1 cellular context compared by ENCODE assay signal in the genomic region with DNA sequence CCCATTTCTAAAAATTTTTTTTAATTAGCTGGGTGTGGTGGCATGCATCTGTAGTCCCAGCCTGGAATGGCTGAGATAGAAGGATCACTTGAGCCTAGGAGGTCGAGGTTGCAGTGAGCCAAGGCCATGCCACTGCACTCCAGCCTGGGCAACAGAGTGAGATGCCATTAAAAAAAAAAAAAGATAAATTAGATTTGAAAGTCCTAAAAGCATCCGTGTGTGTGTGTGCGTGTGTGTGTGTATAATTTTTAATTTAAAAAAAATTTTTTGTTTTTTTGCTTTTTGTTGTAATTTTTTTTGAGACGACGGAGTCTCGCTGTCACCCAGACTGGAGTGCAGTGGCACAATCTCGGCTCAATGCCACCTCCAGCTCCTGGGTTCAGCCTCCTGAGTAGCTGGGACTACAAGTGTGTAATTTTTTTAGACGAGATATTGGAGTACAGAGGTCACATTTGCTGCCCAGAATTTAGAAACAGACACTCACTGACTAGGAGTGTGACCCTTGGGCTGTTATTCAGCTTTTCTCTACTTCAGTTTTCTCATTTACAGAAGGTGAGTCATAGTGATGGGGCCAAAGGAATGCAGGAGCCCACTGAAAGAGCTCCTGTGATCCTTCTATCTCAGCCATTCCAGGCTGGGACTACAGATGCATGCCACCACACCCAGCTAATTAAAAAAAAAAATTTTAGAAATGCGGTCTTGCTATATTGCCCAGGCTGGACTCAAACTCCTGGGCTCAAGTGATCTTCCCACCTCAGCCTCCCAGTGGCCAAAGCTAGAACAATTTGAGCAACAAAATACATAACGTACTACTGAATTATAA.
TF ChIP-seq lines count a peak whose summit lies in the region.

No MANE protein-coding gene starts in this region.

TF ChIP-seq in HepG2, 621 proteins besides CTCF, POLR2A, EP300 and RAD21 (continued from another document and continues in another):
- TF ChIP-seq, protein P1, sequence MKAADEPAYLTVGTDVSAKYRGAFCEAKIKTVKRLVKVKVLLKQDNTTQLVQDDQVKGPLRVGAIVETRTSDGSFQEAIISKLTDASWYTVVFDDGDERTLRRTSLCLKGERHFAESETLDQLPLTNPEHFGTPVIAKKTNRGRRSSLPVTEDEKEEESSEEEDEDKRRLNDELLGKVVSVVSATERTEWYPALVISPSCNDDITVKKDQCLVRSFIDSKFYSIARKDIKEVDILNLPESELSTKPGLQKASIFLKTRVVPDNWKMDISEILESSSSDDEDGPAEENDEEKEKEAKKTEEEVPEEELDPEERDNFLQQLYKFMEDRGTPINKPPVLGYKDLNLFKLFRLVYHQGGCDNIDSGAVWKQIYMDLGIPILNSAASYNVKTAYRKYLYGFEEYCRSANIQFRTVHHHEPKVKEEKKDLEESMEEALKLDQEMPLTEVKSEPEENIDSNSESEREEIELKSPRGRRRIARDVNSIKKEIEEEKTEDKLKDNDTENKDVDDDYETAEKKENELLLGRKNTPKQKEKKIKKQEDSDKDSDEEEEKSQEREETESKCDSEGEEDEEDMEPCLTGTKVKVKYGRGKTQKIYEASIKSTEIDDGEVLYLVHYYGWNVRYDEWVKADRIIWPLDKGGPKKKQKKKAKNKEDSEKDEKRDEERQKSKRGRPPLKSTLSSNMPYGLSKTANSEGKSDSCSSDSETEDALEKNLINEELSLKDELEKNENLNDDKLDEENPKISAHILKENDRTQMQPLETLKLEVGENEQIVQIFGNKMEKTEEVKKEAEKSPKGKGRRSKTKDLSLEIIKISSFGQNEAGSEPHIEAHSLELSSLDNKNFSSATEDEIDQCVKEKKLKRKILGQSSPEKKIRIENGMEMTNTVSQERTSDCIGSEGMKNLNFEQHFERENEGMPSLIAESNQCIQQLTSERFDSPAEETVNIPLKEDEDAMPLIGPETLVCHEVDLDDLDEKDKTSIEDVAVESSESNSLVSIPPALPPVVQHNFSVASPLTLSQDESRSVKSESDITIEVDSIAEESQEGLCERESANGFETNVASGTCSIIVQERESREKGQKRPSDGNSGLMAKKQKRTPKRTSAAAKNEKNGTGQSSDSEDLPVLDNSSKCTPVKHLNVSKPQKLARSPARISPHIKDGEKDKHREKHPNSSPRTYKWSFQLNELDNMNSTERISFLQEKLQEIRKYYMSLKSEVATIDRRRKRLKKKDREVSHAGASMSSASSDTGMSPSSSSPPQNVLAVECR (CRISPR knock-in tag; IDR thresholded peaks at IDR 0.05; ENCODE audit: borderline replicate concordance), result no peak; the same call in 1 of the 2 replicates
- no peak for TF ChIP-seq ZNF337 (CRISPR knock-in tag; IDR thresholded peaks at IDR 0.05; ENCODE audit: borderline replicate concordance, low read depth)
- TF ChIP-seq, protein P2, sequence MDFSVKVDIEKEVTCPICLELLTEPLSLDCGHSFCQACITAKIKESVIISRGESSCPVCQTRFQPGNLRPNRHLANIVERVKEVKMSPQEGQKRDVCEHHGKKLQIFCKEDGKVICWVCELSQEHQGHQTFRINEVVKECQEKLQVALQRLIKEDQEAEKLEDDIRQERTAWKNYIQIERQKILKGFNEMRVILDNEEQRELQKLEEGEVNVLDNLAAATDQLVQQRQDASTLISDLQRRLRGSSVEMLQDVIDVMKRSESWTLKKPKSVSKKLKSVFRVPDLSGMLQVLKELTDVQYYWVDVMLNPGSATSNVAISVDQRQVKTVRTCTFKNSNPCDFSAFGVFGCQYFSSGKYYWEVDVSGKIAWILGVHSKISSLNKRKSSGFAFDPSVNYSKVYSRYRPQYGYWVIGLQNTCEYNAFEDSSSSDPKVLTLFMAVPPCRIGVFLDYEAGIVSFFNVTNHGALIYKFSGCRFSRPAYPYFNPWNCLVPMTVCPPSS (IDR thresholded peaks at IDR 0.05), result no peak
- TF ChIP-seq, protein P3, sequence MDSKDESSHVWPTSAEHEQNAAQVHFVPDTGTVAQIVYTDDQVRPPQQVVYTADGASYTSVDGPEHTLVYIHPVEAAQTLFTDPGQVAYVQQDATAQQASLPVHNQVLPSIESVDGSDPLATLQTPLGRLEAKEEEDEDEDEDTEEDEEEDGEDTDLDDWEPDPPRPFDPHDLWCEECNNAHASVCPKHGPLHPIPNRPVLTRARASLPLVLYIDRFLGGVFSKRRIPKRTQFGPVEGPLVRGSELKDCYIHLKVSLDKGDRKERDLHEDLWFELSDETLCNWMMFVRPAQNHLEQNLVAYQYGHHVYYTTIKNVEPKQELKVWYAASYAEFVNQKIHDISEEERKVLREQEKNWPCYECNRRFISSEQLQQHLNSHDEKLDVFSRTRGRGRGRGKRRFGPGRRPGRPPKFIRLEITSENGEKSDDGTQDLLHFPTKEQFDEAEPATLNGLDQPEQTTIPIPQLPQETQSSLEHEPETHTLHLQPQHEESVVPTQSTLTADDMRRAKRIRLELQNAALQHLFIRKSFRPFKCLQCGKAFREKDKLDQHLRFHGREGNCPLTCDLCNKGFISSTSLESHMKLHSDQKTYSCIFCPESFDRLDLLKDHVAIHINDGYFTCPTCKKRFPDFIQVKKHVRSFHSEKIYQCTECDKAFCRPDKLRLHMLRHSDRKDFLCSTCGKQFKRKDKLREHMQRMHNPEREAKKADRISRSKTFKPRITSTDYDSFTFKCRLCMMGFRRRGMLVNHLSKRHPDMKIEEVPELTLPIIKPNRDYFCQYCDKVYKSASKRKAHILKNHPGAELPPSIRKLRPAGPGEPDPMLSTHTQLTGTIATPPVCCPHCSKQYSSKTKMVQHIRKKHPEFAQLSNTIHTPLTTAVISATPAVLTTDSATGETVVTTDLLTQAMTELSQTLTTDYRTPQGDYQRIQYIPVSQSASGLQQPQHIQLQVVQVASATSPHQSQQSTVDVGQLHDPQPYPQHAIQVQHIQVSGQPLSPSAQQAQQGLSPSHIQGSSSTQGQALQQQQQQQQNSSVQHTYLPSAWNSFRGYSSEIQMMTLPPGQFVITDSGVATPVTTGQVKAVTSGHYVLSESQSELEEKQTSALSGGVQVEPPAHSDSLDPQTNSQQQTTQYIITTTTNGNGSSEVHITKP (CRISPR knock-in tag; IDR thresholded peaks at IDR 0.05; ENCODE audit: low read depth), result no peak
- TF ChIP-seq ZNF263 (CRISPR knock-in tag; IDR thresholded peaks at IDR 0.05), result no peak
- no peak for TF ChIP-seq FOXA1 (IDR thresholded peaks at IDR 0.05)
- no peak for TF ChIP-seq FOXA1 (CRISPR knock-in tag; IDR thresholded peaks at IDR 0.05)
- TF ChIP-seq ZNF7 (CRISPR knock-in tag; IDR thresholded peaks at IDR 0.05), result no peak
- no peak for TF ChIP-seq RBAK (CRISPR knock-in tag; IDR thresholded peaks at IDR 0.05)
- no peak for TF ChIP-seq KMT2B (CRISPR knock-in tag; IDR thresholded peaks at IDR 0.05)
- no peak for TF ChIP-seq ZNF383 (CRISPR knock-in tag; IDR thresholded peaks at IDR 0.05; ENCODE audit: borderline replicate concordance)
- TF ChIP-seq, protein P4, sequence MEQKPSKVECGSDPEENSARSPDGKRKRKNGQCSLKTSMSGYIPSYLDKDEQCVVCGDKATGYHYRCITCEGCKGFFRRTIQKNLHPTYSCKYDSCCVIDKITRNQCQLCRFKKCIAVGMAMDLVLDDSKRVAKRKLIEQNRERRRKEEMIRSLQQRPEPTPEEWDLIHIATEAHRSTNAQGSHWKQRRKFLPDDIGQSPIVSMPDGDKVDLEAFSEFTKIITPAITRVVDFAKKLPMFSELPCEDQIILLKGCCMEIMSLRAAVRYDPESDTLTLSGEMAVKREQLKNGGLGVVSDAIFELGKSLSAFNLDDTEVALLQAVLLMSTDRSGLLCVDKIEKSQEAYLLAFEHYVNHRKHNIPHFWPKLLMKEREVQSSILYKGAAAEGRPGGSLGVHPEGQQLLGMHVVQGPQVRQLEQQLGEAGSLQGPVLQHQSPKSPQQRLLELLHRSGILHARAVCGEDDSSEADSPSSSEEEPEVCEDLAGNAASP (CRISPR knock-in tag; IDR thresholded peaks at IDR 0.05; ENCODE audit: borderline replicate concordance), result no peak
- no peak for TF ChIP-seq TEF (CRISPR knock-in tag; IDR thresholded peaks at IDR 0.05)
- no peak for TF ChIP-seq NRL (CRISPR knock-in tag; IDR thresholded peaks at IDR 0.05; ENCODE audit: borderline replicate concordance)
- TF ChIP-seq GFI1 (CRISPR knock-in tag; IDR thresholded peaks at IDR 0.05; ENCODE audit: borderline replicate concordance), result 0 out of 2 replicates have a peak, but pooled peaks have one; percentile 33
- TF ChIP-seq, protein P5, sequence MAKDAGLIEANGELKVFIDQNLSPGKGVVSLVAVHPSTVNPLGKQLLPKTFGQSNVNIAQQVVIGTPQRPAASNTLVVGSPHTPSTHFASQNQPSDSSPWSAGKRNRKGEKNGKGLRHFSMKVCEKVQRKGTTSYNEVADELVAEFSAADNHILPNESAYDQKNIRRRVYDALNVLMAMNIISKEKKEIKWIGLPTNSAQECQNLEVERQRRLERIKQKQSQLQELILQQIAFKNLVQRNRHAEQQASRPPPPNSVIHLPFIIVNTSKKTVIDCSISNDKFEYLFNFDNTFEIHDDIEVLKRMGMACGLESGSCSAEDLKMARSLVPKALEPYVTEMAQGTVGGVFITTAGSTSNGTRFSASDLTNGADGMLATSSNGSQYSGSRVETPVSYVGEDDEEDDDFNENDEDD (CRISPR knock-in tag; IDR thresholded peaks at IDR 0.05; ENCODE audit: borderline replicate concordance), result no peak
- no peak for TF ChIP-seq ZNF512 (CRISPR knock-in tag; IDR thresholded peaks at IDR 0.05)
- no peak; the same call in 1 of the 2 replicates for TF ChIP-seq ESRRA (CRISPR knock-in tag; IDR thresholded peaks at IDR 0.05; ENCODE audit: low read depth)
- TF ChIP-seq, protein P6, sequence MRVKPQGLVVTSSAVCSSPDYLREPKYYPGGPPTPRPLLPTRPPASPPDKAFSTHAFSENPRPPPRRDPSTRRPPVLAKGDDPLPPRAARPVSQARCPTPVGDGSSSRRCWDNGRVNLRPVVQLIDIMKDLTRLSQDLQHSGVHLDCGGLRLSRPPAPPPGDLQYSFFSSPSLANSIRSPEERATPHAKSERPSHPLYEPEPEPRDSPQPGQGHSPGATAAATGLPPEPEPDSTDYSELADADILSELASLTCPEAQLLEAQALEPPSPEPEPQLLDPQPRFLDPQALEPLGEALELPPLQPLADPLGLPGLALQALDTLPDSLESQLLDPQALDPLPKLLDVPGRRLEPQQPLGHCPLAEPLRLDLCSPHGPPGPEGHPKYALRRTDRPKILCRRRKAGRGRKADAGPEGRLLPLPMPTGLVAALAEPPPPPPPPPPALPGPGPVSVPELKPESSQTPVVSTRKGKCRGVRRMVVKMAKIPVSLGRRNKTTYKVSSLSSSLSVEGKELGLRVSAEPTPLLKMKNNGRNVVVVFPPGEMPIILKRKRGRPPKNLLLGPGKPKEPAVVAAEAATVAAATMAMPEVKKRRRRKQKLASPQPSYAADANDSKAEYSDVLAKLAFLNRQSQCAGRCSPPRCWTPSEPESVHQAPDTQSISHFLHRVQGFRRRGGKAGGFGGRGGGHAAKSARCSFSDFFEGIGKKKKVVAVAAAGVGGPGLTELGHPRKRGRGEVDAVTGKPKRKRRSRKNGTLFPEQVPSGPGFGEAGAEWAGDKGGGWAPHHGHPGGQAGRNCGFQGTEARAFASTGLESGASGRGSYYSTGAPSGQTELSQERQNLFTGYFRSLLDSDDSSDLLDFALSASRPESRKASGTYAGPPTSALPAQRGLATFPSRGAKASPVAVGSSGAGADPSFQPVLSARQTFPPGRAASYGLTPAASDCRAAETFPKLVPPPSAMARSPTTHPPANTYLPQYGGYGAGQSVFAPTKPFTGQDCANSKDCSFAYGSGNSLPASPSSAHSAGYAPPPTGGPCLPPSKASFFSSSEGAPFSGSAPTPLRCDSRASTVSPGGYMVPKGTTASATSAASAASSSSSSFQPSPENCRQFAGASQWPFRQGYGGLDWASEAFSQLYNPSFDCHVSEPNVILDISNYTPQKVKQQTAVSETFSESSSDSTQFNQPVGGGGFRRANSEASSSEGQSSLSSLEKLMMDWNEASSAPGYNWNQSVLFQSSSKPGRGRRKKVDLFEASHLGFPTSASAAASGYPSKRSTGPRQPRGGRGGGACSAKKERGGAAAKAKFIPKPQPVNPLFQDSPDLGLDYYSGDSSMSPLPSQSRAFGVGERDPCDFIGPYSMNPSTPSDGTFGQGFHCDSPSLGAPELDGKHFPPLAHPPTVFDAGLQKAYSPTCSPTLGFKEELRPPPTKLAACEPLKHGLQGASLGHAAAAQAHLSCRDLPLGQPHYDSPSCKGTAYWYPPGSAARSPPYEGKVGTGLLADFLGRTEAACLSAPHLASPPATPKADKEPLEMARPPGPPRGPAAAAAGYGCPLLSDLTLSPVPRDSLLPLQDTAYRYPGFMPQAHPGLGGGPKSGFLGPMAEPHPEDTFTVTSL (CRISPR knock-in tag; IDR thresholded peaks at IDR 0.05; ENCODE audit: borderline replicate concordance), result peak; percentile 57; the same call in 1 of the 2 replicates
- TF ChIP-seq, protein P7, sequence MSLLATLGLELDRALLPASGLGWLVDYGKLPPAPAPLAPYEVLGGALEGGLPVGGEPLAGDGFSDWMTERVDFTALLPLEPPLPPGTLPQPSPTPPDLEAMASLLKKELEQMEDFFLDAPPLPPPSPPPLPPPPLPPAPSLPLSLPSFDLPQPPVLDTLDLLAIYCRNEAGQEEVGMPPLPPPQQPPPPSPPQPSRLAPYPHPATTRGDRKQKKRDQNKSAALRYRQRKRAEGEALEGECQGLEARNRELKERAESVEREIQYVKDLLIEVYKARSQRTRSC (CRISPR knock-in tag; IDR thresholded peaks at IDR 0.05; ENCODE audit: low read depth), result no peak
- TF ChIP-seq, protein P8, sequence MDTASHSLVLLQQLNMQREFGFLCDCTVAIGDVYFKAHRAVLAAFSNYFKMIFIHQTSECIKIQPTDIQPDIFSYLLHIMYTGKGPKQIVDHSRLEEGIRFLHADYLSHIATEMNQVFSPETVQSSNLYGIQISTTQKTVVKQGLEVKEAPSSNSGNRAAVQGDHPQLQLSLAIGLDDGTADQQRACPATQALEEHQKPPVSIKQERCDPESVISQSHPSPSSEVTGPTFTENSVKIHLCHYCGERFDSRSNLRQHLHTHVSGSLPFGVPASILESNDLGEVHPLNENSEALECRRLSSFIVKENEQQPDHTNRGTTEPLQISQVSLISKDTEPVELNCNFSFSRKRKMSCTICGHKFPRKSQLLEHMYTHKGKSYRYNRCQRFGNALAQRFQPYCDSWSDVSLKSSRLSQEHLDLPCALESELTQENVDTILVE (CRISPR knock-in tag; IDR thresholded peaks at IDR 0.05), result no peak
- TF ChIP-seq ZNF335 (CRISPR knock-in tag; IDR thresholded peaks at IDR 0.05), result no peak
- no peak for TF ChIP-seq TBX3 (IDR thresholded peaks at IDR 0.05; ENCODE audit: borderline replicate concordance)
- TF ChIP-seq AGO2 (optimal IDR thresholded peaks at IDR 0.05; ENCODE audit: low read depth, low read length), result no peak
- no peak for TF ChIP-seq SSRP1 (CRISPR knock-in tag; IDR thresholded peaks at IDR 0.05)
